Comparison of ENCODE assay signal across 19 cellular contexts in the genomic region with DNA sequence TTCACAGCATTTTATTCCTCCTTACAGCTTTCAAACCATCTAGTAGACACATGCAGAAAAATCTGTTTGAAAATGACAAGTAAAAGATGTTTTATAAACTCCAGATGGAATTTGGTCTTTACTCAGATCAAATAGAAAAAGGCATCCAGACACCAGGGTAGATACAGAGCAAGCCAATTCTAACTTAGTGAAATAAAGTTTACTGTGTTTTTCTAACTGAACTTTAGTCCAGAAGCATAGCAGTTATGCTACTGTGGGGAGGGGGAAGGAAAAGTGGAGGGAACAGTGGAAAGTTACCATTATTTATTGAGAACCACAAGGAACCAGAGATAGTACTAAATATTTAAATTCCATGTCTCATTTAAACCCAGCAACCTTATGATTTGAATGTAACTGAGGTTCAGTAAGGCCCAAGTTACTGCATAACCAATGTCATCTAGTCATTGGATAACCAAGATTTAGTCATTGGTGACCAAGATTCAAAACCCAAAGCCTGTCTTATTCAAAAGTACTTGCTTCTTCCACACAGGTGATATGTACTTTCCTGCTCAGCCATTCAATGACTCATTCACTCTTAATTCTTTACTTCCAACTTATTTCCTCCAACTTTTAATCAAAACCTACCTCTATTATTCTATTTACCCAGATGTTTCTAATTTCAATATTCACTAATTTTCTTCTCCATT. TPM values are rescaled to one million over a fixed set of nuclear protein-coding genes. Genes with fewer than 3 reads are reported as not detected.
"Had no signal": no experiment of that assay in that cellular context is flagged by ENCODE, and none has a peak within 500 bp of the region (broad histone marks: within the 10 kb centered on the region; RNA-seq: fewer than 3 reads in every experiment).

No MANE protein-coding gene starts in this region.

- ATAC-seq: naive thymus-derived CD8-positive, alpha-beta T cell; right cardiac atrium had no signal

- FAIRE-seq: small intestine, urothelium cell line had no signal

- H3K27me3 ChIP-seq: esophagus squamous epithelium, stomach had no signal

- H3K9me3 ChIP-seq: esophagus squamous epithelium, stomach had no signal

- H3K4me3 ChIP-seq: coronary artery, esophagus squamous epithelium, stomach had no signal

- H3K4me1 ChIP-seq: esophagus squamous epithelium, stomach had no signal

- H3K36me3 ChIP-seq: esophagus squamous epithelium, stomach had no signal

- DNase-seq: effector CD4-positive, alpha-beta T cell; esophagus squamous epithelium; foreskin fibroblast; immature natural killer cell; naive thymus-derived CD8-positive, alpha-beta T cell; posterior cingulate gyrus; right cardiac atrium; small intestine; stimulated activated CD4-positive, alpha-beta T cell treated with anti-CD3 and anti-CD28 coated beads, Interleukin-12 subunit alpha, Interleukin-12 subunit beta, amount 100 ng/mL, for 4 hours; stimulated activated naive CD4-positive, alpha-beta T cell; stomach had no signal

- H3K27ac ChIP-seq: coronary artery, esophagus squamous epithelium, stomach had no signal

RNA-seq across cellular contexts. Expression of gene RAD51AP2, which starts 57.7 kb away (rescaled TPM):
- total RNA-seq: chondrocyte; dermis microvascular lymphatic vessel endothelial cell; lung microvascular endothelial cell; mesenteric fat pad; mononuclear cell; naive thymus-derived CD8-positive, alpha-beta T cell; osteocyte had no signal
- polyA plus RNA-seq: immature natural killer cell; naive thymus-derived CD8-positive, alpha-beta T cell; small intestine had no signal
